In genomic region chr1:220307528-220308100, GRCh38 we compare ENCODE assay signal across 16 cellular contexts. TPM values are rescaled to one million over a fixed set of nuclear protein-coding genes. Genes with fewer than 3 reads are reported as not detected.
DNase-seq lines count a peak whose midpoint lies in the region; ATAC-seq and TF ChIP-seq lines count a peak whose summit lies in the region.
"Had no signal": no experiment of that assay in that cellular context is flagged by ENCODE, and none has a peak within 500 bp of the region (broad histone marks: within the 10 kb centered on the region; RNA-seq: fewer than 3 reads in every experiment).

No MANE protein-coding gene starts in this region.

- CTCF ChIA-PET in SK-N-SH (lab: Yijun Ruan, JAX): interaction anchor here (1.4 to 1.6 kb wide), 2 partner anchors 11 kb away, joined by 4 to 6 read pairs; no protein-coding TSS in a partner anchor

- no peaks in the 10 kb centered on the region for H3K9me2 ChIP-seq in GM23248 (ENCODE audit: insufficient read depth)
- no peaks in the 10 kb centered on the region for H3K9me2 ChIP-seq in SK-N-SH

- H4K20me1 ChIP-seq in GM23248 (ENCODE audit: insufficient read depth): no peaks in the 10 kb centered on the region
- H4K20me1 ChIP-seq in SK-N-SH (ENCODE audit: insufficient read depth): no peaks in the 10 kb centered on the region

- H3K27ac Mint-ChIP-seq in stimulated activated memory B cell treated with anti-CD40 and anti-IgM and Interleukin-4, amounts not matched to agents 10 μg/mL and 1 μg/mL and 100 μg/mL, for 72 hours: no peak overlapping the region
- H3K27ac Mint-ChIP-seq in progenitor cell of endocrine pancreas: no peak overlapping the region
- H3K27ac Mint-ChIP-seq: CD4-positive, CD25-positive, alpha-beta regulatory T cell had no signal

- H3K27ac ChIP-seq in GM23248 (no peak overlapping the region), SK-N-SH (ENCODE audit: low read depth in 2 of 2, low read length in 1 of 2) (no peak overlapping the region; a peak in 1 of 4 replicates)
- H3K27ac ChIP-seq: HL-60 had no signal

- ATAC-seq in sciatic nerve: no peak
- ATAC-seq in stimulated activated memory B cell treated with anti-CD40 and anti-IgM and Interleukin-4, amounts not matched to agents 10 μg/mL and 1 μg/mL and 100 μg/mL, for 72 hours: no peak
- no peak for ATAC-seq in GM21576 (IDR thresholded peaks at IDR 0.05; ENCODE audit: unreplicated experiment)

- TF ChIP-seq RAD21 in SK-N-SH (IDR thresholded peaks at IDR 0.05; ENCODE audit: low read length): no peak

- H2AFZ ChIP-seq in GM23248 (no peak overlapping the region), SK-N-SH (ENCODE audit: low read depth) (no peak overlapping the region)

- POLR2A ChIA-PET in SK-N-SH (lab: Yijun Ruan, JAX): no interaction called here

- no peak overlapping the region for H3K9ac ChIP-seq in GM23248
- H3K9ac ChIP-seq in SK-N-SH: no peak overlapping the region

- H3K27me3 ChIP-seq in GM23248 (replicated peaks; ENCODE audit: insufficient read depth) (no peaks in the 10 kb centered on the region), SK-N-SH (ENCODE audit: insufficient read depth) (no peaks in the 10 kb centered on the region)
- H3K27me3 ChIP-seq: BE2C had no signal

- H3K9me3 ChIP-seq in GM23248 (ENCODE audit: low read depth) (no peaks in the 10 kb centered on the region), SK-N-SH (0 out of 2 replicates have a peak, but pooled peaks cover 5% of the 10 kb centered on the region)
- H3K9me3 ChIP-seq: BE2C, HAP-1 had no signal

- no peaks in the 10 kb centered on the region for H3K4me1 Mint-ChIP-seq in stimulated activated memory B cell treated with anti-CD40 and anti-IgM and Interleukin-4, amounts not matched to agents 10 μg/mL and 1 μg/mL and 100 μg/mL, for 72 hours
- no peaks in the 10 kb centered on the region for H3K4me1 Mint-ChIP-seq in progenitor cell of endocrine pancreas (ENCODE audit: low read depth)
- H3K4me1 Mint-ChIP-seq: CD4-positive, CD25-positive, alpha-beta regulatory T cell; CD8-positive, alpha-beta memory T cell had no signal

- no peaks in the 10 kb centered on the region for H3K79me2 ChIP-seq in GM23248 (ENCODE audit: insufficient read depth)
- no peaks in the 10 kb centered on the region for H3K79me2 ChIP-seq in SK-N-SH (ENCODE audit: insufficient read depth)

- DNase-seq in GM23248: peak; percentile 5
- no peak for DNase-seq in SK-N-SH
- peak; percentile 41 for DNase-seq in fibroblast of mammary gland (ENCODE audit: low read depth)
- DNase-seq in sciatic nerve (ENCODE audit: low spot score): no peak
- DNase-seq in progenitor cell of endocrine pancreas (ENCODE audit: low spot score, unreplicated experiment): no peak
- DNase-seq: BE2C; C1 segment of cervical spinal cord; CD4-positive, CD25-positive, alpha-beta regulatory T cell; CD8-positive, alpha-beta memory T cell; COR-L47; DMS 273 treated with DMSO at 0.1 percent for 48 hours; DMS53 had no signal

- in situ Hi-C loops in GM23248 (cut with MboI): no loop called here

- TF ChIP-seq EP300 in SK-N-SH (IDR thresholded peaks at IDR 0.05; ENCODE audit: borderline replicate concordance in 1 of 2, low read depth in 1 of 2, low read length in 1 of 2): no peak

- H3F3A ChIP-seq in GM23248 (ENCODE audit: insufficient read depth) (no peaks in the 10 kb centered on the region), SK-N-SH (replicated peaks; ENCODE audit: insufficient read depth) (no peaks in the 10 kb centered on the region)

- peaks cover 2% of the 10 kb centered on the region for H3K9me3 Mint-ChIP-seq in stimulated activated memory B cell treated with anti-CD40 and anti-IgM and Interleukin-4, amounts not matched to agents 10 μg/mL and 1 μg/mL and 100 μg/mL, for 72 hours
- H3K9me3 Mint-ChIP-seq in progenitor cell of endocrine pancreas (ENCODE audit: low read depth): peaks cover 6% of the 10 kb centered on the region

- WGBS in GM23248 (ENCODE audit: low coverage in 1 of 2, low lambda C conversion rate in 2 of 2, missing lambda C conversion rate in 2 of 2), 2 experiments: 19 to 27% methylated on average over 5 of the region's 5 CpGs
- 37% methylated on average over 5 of the region's 5 CpGs for WGBS in SK-N-SH (ENCODE audit: low lambda C conversion rate)

- H3K4me2 ChIP-seq in GM23248 (ENCODE audit: unreplicated experiment): no peak overlapping the region
- no peak overlapping the region for H3K4me2 ChIP-seq in SK-N-SH

- H3K36me3 ChIP-seq in GM23248 (ENCODE audit: low read depth): no peaks in the 10 kb centered on the region
- no peaks in the 10 kb centered on the region for H3K36me3 ChIP-seq in SK-N-SH (replicated peaks in 1 of 2; ENCODE audit: control insufficient read depth in 1 of 2, insufficient read depth in 2 of 2, low read length in 1 of 2)
- H3K36me3 ChIP-seq: BE2C, HAP-1 had no signal

- H3K27me3 Mint-ChIP-seq in stimulated activated memory B cell treated with anti-CD40 and anti-IgM and Interleukin-4, amounts not matched to agents 10 μg/mL and 1 μg/mL and 100 μg/mL, for 72 hours: peaks cover 14% of the 10 kb centered on the region
- peaks cover 4% of the 10 kb centered on the region for H3K27me3 Mint-ChIP-seq in progenitor cell of endocrine pancreas

- intact Hi-C loops in sciatic nerve (cut with DNase I): no loop called here

- H3K36me3 Mint-ChIP-seq in stimulated activated memory B cell treated with anti-CD40 and anti-IgM and Interleukin-4, amounts not matched to agents 10 μg/mL and 1 μg/mL and 100 μg/mL, for 72 hours: no peaks in the 10 kb centered on the region
- no peaks in the 10 kb centered on the region for H3K36me3 Mint-ChIP-seq in progenitor cell of endocrine pancreas (ENCODE audit: insufficient read depth)
- H3K36me3 Mint-ChIP-seq: CD4-positive, CD25-positive, alpha-beta regulatory T cell; CD8-positive, alpha-beta memory T cell had no signal

- no peak overlapping the region for H3K4me3 ChIP-seq in GM23248
- H3K4me3 ChIP-seq in SK-N-SH (ENCODE audit: low read depth in 2 of 2, low read length in 1 of 2): no peak overlapping the region
- H3K4me3 ChIP-seq in fibroblast of mammary gland (ENCODE audit: control insufficient read depth, low read depth, low read length): no peak overlapping the region
- H3K4me3 ChIP-seq: HAP-1 had no signal

- H3K4me1 ChIP-seq in GM23248 (ENCODE audit: insufficient read depth) (no peaks in the 10 kb centered on the region), SK-N-SH (ENCODE audit: control insufficient read depth in 1 of 2, insufficient read depth in 2 of 2, low read depth in 1 of 2, low read length in 1 of 2) (no peaks in the 10 kb centered on the region)
- H3K4me1 ChIP-seq: BE2C, HAP-1 had no signal

- no peak for TF ChIP-seq CTCF in SK-N-SH (IDR thresholded peaks at IDR 0.05)
- TF ChIP-seq CTCF in fibroblast of mammary gland (conservative IDR thresholded peaks at IDR 0.05; ENCODE audit: control insufficient read depth, insufficient read depth, low read depth, low read length): no peak
- TF ChIP-seq CTCF in progenitor cell of endocrine pancreas (IDR thresholded peaks at IDR 0.05; ENCODE audit: unreplicated experiment): no peak

- H3K4me3 Mint-ChIP-seq in stimulated activated memory B cell treated with anti-CD40 and anti-IgM and Interleukin-4, amounts not matched to agents 10 μg/mL and 1 μg/mL and 100 μg/mL, for 72 hours: no peak overlapping the region
- no peak overlapping the region for H3K4me3 Mint-ChIP-seq in progenitor cell of endocrine pancreas (ENCODE audit: low read depth)
- H3K4me3 Mint-ChIP-seq: CD4-positive, CD25-positive, alpha-beta regulatory T cell; CD8-positive, alpha-beta memory T cell had no signal

TF ChIP-seq in SK-N-SH, 30 proteins besides CTCF, POLR2A, EP300 and RAD21:
- TF ChIP-seq TCF12 (IDR thresholded peaks at IDR 0.05) (peak; percentile 79), PBX3 (IDR thresholded peaks at IDR 0.05) (peak; percentile 61; the same call in 1 of the 2 replicates), USF2 (IDR thresholded peaks at IDR 0.05; ENCODE audit: borderline replicate concordance, low read depth, low read length) (no peak), GATA2 (CRISPR knock-in tag; IDR thresholded peaks at IDR 0.05) (no peak), FOXM1 (IDR thresholded peaks at IDR 0.05; ENCODE audit: low read depth) (no peak), FOSL2 (IDR thresholded peaks at IDR 0.05; ENCODE audit: borderline replicate concordance, low read depth) (peak; percentile 2; the same call in 1 of the 2 replicates), YY1 (IDR thresholded peaks at IDR 0.05; ENCODE audit: low read depth) (no peak), MEF2A (IDR thresholded peaks at IDR 0.05; ENCODE audit: borderline replicate concordance, low read depth) (no peak), MAX (IDR thresholded peaks at IDR 0.05; ENCODE audit: low read depth) (no peak)
TF ChIP-seq in SK-N-SH: peak in this region for 3.

RNA-seq across cellular contexts. Expression of gene RAB3GAP2, which starts 35.4 kb away (rescaled TPM):
- total RNA-seq in GM23248 (2014; rRNA removed; shearing (Covaris generic)): 22.6 and 24.4 TPM in 2 replicates
- polyA plus RNA-seq in GM23248 (2016; fragmentation: Nextera tagmentation; extraction: Ambion mirVana) (14.5 and 15.8 TPM in 2 replicates), SK-N-SH (2012; rRNA removed) (9.3 and 11.7 TPM in 2 replicates)
- 9.2 and 11.2 TPM in 2 replicates for polyA plus RNA-seq in SK-N-SH (2012; cell fraction: cytosol; rRNA removed)
- polyA plus RNA-seq in SK-N-SH (2012; cell fraction: nucleus; rRNA removed): 23.9 and 32.4 TPM in 2 replicates
- total RNA-seq in sciatic nerve (49.2 TPM), progenitor cell of endocrine pancreas (47.5 and 47.9 TPM in 2 replicates)

Comparison
In these comparisons a context has a peak if more than half of its experiments do, and no peak if none do; other contexts are left out.
1. DNase-seq: peak in GM23248 (single experiment) and fibroblast of mammary gland (single experiment); none in SK-N-SH (single experiment), sciatic nerve (single experiment) and progenitor cell of endocrine pancreas (single experiment).